Comparison of ENCODE assay signal across 8 cellular contexts in the genomic region with DNA sequence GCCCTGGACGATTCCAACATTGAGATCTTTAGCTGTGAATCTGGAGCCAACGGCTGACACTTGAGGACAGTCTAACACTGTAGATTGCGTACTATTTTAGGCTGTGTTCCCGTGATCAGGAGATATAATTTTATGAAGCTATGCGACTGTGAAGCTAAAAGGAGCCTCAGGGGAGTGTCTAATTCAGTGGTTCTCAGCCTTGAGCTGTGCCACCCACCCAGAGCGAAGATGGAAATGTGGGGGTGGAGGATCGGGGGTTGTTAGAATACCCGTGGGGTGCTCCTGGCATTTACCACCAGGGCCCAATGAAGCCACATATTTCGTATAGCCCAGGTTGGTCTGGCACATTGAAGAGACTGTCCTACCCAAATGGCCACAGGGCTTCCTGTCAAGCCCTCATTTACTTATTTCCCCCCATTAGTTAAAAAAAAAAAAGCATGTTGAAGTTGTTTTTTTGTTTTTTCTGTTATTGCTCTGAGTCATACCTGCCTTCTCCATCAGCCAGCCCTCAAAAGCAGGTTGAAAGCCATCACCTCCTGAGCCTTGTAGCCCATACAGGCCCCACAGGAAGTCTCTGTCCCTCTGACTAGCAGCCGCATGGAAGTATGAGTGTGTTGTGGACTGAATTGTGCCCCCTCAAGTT.
DNase-seq lines count a peak whose midpoint lies in the region; ATAC-seq, FAIRE-seq and TF ChIP-seq lines count a peak whose summit lies in the region.

No MANE protein-coding gene starts in this region.

- H3K9me3 Mint-ChIP-seq in stimulated activated naive CD8-positive, alpha-beta T cell treated with anti-CD3 and anti-CD28 coated beads, Interleukin-15, amount 100 ng/mL, for 72 hours = peaks cover 0 to 6% of the 10 kb centered on the region in 2 donors
- H3K9me3 Mint-ChIP-seq in GM23338 = no peaks in the 10 kb centered on the region

- H3K4me2 ChIP-seq in endothelial cell of umbilical vein (ENCODE audit: insufficient read depth, low read length) (no peak overlapping the region), GM23338 (no peak overlapping the region)

- H3K4me3 ChIP-seq in endothelial cell of umbilical vein (replicated peaks in 1 of 3; ENCODE audit: insufficient read depth in 1 of 3, low read depth in 1 of 3, low read length in 3 of 3) = no peak overlapping the region
- H3K4me3 ChIP-seq in GM23338 = no peak overlapping the region

- CTCF ChIA-PET in endothelial cell of umbilical vein (lab: Charles Lee) = interaction anchor here (0.6 to 1.8 kb wide), 2 partner anchors 38 to 118 kb away, joined by 4 to 5 read pairs; no protein-coding TSS in a partner anchor

- no peaks in the 10 kb centered on the region for H3K27me3 Mint-ChIP-seq in stimulated activated naive CD8-positive, alpha-beta T cell treated with anti-CD3 and anti-CD28 coated beads, Interleukin-15, amount 100 ng/mL, for 72 hours
- H3K27me3 Mint-ChIP-seq in GM23338 (ENCODE audit: insufficient read depth, low read depth, poor library complexity) = peaks cover 5% of the 10 kb centered on the region

- H3K36me3 ChIP-seq in endothelial cell of umbilical vein (ENCODE audit: control insufficient read depth in 2 of 2, extremely low read depth in 1 of 2, insufficient read depth in 2 of 2, low read length in 2 of 2) (no peaks in the 10 kb centered on the region), GM23338 (ENCODE audit: insufficient read depth) (no peaks in the 10 kb centered on the region; the same call in 1 of the 2 replicates)

- peaks cover 5% of the 10 kb centered on the region for H3K79me2 ChIP-seq in endothelial cell of umbilical vein (ENCODE audit: control insufficient read depth, insufficient read depth, low read length)
- H3K79me2 ChIP-seq in GM23338 (replicated peaks; ENCODE audit: insufficient read depth) = no peaks in the 10 kb centered on the region; the same call in 1 of the 2 replicates

- dilution Hi-C loops in endothelial cell of umbilical vein (cut with MboI; ENCODE audit: extremely low pct_ligation_motif_present, low sequenced_read_pairs) = no loop called here

- peak overlapping the region; percentile 72 to 84 for H3K4me3 Mint-ChIP-seq in stimulated activated naive CD8-positive, alpha-beta T cell treated with anti-CD3 and anti-CD28 coated beads, Interleukin-15, amount 100 ng/mL, for 72 hours
- H3K4me3 Mint-ChIP-seq in GM23338 = no peak overlapping the region

- DNase-seq in stimulated activated naive CD4-positive, alpha-beta T cell treated with Interleukin-2 at 50 U/mL for 16 hours (lab: John Stamatoyannopoulos, UW) = peak; percentile 24
- no peak for DNase-seq in stimulated activated naive CD4-positive, alpha-beta T cell (lab: John Stamatoyannopoulos, UW)
- DNase-seq in endothelial cell of umbilical vein (ENCODE audit: low read depth, low spot score) = no peak
- DNase-seq in stimulated activated naive CD8-positive, alpha-beta T cell treated with anti-CD3 and anti-CD28 coated beads, Interleukin-15, amount 100 ng/mL, for 72 hours = peak; percentile 66 to 79
- DNase-seq in GM23338 (ENCODE audit: low spot score) = no peak
- no peak for DNase-seq in D721Med (ENCODE audit: insufficient read length, low spot score)
- DNase-seq in MV-4-11 (lab: John Stamatoyannopoulos, UW) = no peak

- no TSS peak for BruUV-seq in endothelial cell of umbilical vein (replicated peaks; lab: Mats Ljungman, UMichigan)

- ATAC-seq in HG03521 (IDR thresholded peaks at IDR 0.05; ENCODE audit: unreplicated experiment) (peak; percentile 42), GM23338 (no peak)
- peak; percentile 94 for ATAC-seq in stimulated activated naive CD8-positive, alpha-beta T cell treated with anti-CD3 and anti-CD28 coated beads, Interleukin-15, amount 100 ng/mL, for 72 hours

- peak; percentile 46 for FAIRE-seq in endothelial cell of umbilical vein (lab: Jason Lieb, UNC)
- no peak for FAIRE-seq in D721Med (lab: Jason Lieb, UNC)

- TF ChIP-seq CTCF in endothelial cell of umbilical vein (IDR thresholded peaks at IDR 0.05; ENCODE audit: extremely low read depth in 1 of 2, insufficient read depth in 1 of 2, low read depth in 1 of 2, low read length in 2 of 2) (no peak), GM23338 (conservative IDR thresholded peaks at IDR 0.05; ENCODE audit: low read depth in 2 of 2) (no peak), D721Med (IDR thresholded peaks at IDR 0.05; ENCODE audit: insufficient read depth, missing control alignments) (no peak)

- H3K4me1 Mint-ChIP-seq in stimulated activated naive CD8-positive, alpha-beta T cell treated with anti-CD3 and anti-CD28 coated beads, Interleukin-15, amount 100 ng/mL, for 72 hours = peaks cover 69% of the 10 kb centered on the region
- H3K4me1 Mint-ChIP-seq in GM23338 = peaks cover 16% of the 10 kb centered on the region

- H3K9me1 ChIP-seq in endothelial cell of umbilical vein (replicated peaks; ENCODE audit: control insufficient read depth, extremely low read depth, insufficient read depth, low read length) = no peaks in the 10 kb centered on the region

- H2AFZ ChIP-seq in endothelial cell of umbilical vein (ENCODE audit: low read depth, low read length) = no peak overlapping the region
- no peak overlapping the region for H2AFZ ChIP-seq in GM23338

- H3K27me3 ChIP-seq in endothelial cell of umbilical vein (ENCODE audit: control insufficient read depth in 2 of 2, insufficient read depth in 2 of 2, low read length in 2 of 2) (no peaks in the 10 kb centered on the region), GM23338 (ENCODE audit: insufficient read depth) (no peaks in the 10 kb centered on the region)

- H4K20me1 ChIP-seq in endothelial cell of umbilical vein (replicated peaks; ENCODE audit: control insufficient read depth, extremely low read depth, insufficient read depth, low read length) (no peaks in the 10 kb centered on the region), GM23338 (replicated peaks; ENCODE audit: insufficient read depth) (no peaks in the 10 kb centered on the region)

- H3K9me2 ChIP-seq in GM23338 (ENCODE audit: insufficient read depth) = no peaks in the 10 kb centered on the region

- no peaks in the 10 kb centered on the region for H3K9me3 ChIP-seq in endothelial cell of umbilical vein (replicated peaks; ENCODE audit: control insufficient read depth, insufficient read depth, low read length)

- TF ChIP-seq POLR2A in endothelial cell of umbilical vein (IDR thresholded peaks at IDR 0.05; ENCODE audit: low read depth, low read length) = no peak

- H3K9ac ChIP-seq in endothelial cell of umbilical vein (replicated peaks; ENCODE audit: extremely low read depth, insufficient read depth, low read length) = no peak overlapping the region

- peaks cover 7% of the 10 kb centered on the region; the same call in 2 of the 3 replicates for H3K36me3 Mint-ChIP-seq in GM23338 (ENCODE audit: low read depth)

- intact Hi-C loops in endothelial cell of umbilical vein (cut with micrococcal nuclease) = loop anchor here (1.0 to 5.0 kb wide), 3 partner anchors 22 to 651 kb away; a partner anchor contains a TSS

- H3F3A ChIP-seq in GM23338 (replicated peaks; ENCODE audit: low read depth) = no peaks in the 10 kb centered on the region

- H3K27ac ChIP-seq in endothelial cell of umbilical vein (ENCODE audit: insufficient read depth, low read depth, low read length) = peak overlapping the region; percentile 83
- no peak overlapping the region for H3K27ac ChIP-seq in GM23338 (ENCODE audit: low read depth)

- H3K4me1 ChIP-seq in endothelial cell of umbilical vein (ENCODE audit: control insufficient read depth, extremely low read depth, insufficient read depth, low read length) (peaks cover 38% of the 10 kb centered on the region), GM23338 (ENCODE audit: insufficient read depth) (no peaks in the 10 kb centered on the region)

- POLR2A ChIA-PET in endothelial cell of umbilical vein (lab: Charles Lee) = no interaction called here

- peak overlapping the region; percentile 96 to 99 for H3K27ac Mint-ChIP-seq in stimulated activated naive CD8-positive, alpha-beta T cell treated with anti-CD3 and anti-CD28 coated beads, Interleukin-15, amount 100 ng/mL, for 72 hours
- H3K27ac Mint-ChIP-seq in GM23338 = no peak overlapping the region

TF ChIP-seq in endothelial cell of umbilical vein, 7 proteins besides CTCF, POLR2A, EP300 and RAD21:
- TF ChIP-seq MYC (IDR thresholded peaks at IDR 0.05; ENCODE audit: low read depth, low read length) = no peak
- TF ChIP-seq GATA2 (IDR thresholded peaks at IDR 0.05; ENCODE audit: insufficient read depth, insufficient read length, low read depth, low read length) = no peak
- TF ChIP-seq EZH2 (IDR thresholded peaks at IDR 0.05; ENCODE audit: borderline replicate concordance, low read depth, low read length, severe bottlenecking) = no peak
- no peak for TF ChIP-seq POLR2AphosphoS5 (IDR thresholded peaks at IDR 0.05; ENCODE audit: insufficient read depth, low read depth, low read length)
- no peak for TF ChIP-seq FOS (IDR thresholded peaks at IDR 0.05; ENCODE audit: borderline replicate concordance, insufficient read depth, low read length)
- TF ChIP-seq, protein P1, sequence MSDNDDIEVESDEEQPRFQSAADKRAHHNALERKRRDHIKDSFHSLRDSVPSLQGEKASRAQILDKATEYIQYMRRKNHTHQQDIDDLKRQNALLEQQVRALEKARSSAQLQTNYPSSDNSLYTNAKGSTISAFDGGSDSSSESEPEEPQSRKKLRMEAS (IDR thresholded peaks at IDR 0.05; ENCODE audit: insufficient read depth, insufficient read length) = no peak
- TF ChIP-seq JUN (IDR thresholded peaks at IDR 0.05; ENCODE audit: borderline replicate concordance, insufficient read depth, insufficient read length, low read depth) = no peak

TF ChIP-seq in GM23338, 12 proteins besides CTCF, POLR2A, EP300 and RAD21 (continues in another document):
- TF ChIP-seq POLR2AphosphoS5 (IDR thresholded peaks at IDR 0.05; ENCODE audit: low read depth) = no peak
- TF ChIP-seq CREB1 (CRISPR knock-in tag; IDR thresholded peaks at IDR 0.05; ENCODE audit: low read depth) = no peak
- TF ChIP-seq ZNF331 (CRISPR knock-in tag; IDR thresholded peaks at IDR 0.05; ENCODE audit: low read depth) = no peak
- TF ChIP-seq ZNF114 (CRISPR knock-in tag; IDR thresholded peaks at IDR 0.05) = no peak
- no peak for TF ChIP-seq EZH2phosphoT487 (IDR thresholded peaks at IDR 0.05; ENCODE audit: unreplicated experiment)
- TF ChIP-seq, protein P2, sequence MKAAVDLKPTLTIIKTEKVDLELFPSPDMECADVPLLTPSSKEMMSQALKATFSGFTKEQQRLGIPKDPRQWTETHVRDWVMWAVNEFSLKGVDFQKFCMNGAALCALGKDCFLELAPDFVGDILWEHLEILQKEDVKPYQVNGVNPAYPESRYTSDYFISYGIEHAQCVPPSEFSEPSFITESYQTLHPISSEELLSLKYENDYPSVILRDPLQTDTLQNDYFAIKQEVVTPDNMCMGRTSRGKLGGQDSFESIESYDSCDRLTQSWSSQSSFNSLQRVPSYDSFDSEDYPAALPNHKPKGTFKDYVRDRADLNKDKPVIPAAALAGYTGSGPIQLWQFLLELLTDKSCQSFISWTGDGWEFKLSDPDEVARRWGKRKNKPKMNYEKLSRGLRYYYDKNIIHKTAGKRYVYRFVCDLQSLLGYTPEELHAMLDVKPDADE (IDR thresholded peaks at IDR 0.05) = no peak
- TF ChIP-seq STAT1 (IDR thresholded peaks at IDR 0.05; ENCODE audit: unreplicated experiment) = no peak

Comparison
In these comparisons a context has a peak if more than half of its experiments do, and no peak if none do; other contexts are left out.
1. DNase-seq: peak in stimulated activated naive CD4-positive, alpha-beta T cell treated with Interleukin-2 at 50 U/mL for 16 hours (single experiment) and stimulated activated naive CD8-positive, alpha-beta T cell treated with anti-CD3 and anti-CD28 coated beads, Interleukin-15, amount 100 ng/mL, for 72 hours (2 of 2); none in stimulated activated naive CD4-positive, alpha-beta T cell (0 of 6), endothelial cell of umbilical vein (single experiment), GM23338 (single experiment), D721Med (single experiment) and MV-4-11 (single experiment).